18 cellular contexts compared by ENCODE assay signal in the genomic region with DNA sequence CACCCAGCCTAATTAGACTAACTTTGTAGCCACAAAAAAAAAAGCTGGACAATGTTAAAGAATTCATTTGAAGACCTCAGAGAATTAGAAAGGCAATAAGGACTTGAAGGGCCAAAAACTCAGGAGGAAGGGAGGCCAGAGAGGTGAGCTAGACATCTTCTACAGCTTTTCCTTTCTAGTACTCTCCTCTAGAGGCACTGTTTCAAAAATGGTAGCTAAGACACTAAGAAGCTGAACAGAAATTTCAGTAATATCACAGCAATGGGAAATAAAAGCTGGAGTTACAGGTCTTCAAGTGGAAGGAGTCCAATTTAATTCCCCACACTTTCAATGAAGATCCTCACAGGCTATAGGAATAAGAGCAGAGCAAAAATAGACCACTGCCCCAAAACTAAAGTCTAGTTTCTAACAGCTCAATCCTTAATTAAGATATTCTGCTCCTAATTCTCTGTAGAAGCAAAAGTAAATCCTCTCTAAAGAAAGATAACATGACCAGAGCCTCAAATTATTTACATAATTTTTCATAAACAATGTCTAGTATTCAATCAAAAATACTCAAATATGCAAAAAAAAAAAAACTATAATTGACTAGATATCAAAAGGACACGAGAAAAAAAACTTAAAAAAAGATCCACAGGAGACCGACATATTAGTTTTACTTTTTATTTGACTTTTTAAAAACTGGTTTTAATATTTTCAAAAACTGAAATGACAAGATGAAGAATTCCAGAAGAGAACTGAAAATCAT.
DNase-seq lines count a peak whose midpoint lies in the region; ATAC-seq, FAIRE-seq and TF ChIP-seq lines count a peak whose summit lies in the region.
"Had no signal": no experiment of that assay in that cellular context is flagged by ENCODE, and none has a peak within 500 bp of the region (broad histone marks: within the 10 kb centered on the region; RNA-seq: fewer than 3 reads in every experiment).

No MANE protein-coding gene starts in this region.

- peaks cover 9% of the 10 kb centered on the region for H3K36me3 Mint-ChIP-seq in natural killer cell treated with Interleukin-12 subunit alpha and Interleukin-12 subunit beta and Interleukin-15 and Interleukin-18, amount 100 ng/mL, for 72 hours

- TF ChIP-seq CTCF in GM06990 (IDR thresholded peaks at IDR 0.05; ENCODE audit: insufficient read depth, low read length, poor library complexity, severe bottlenecking) = peak; percentile 35
- TF ChIP-seq CTCF in epithelial cell of proximal tubule (conservative IDR thresholded peaks at IDR 0.05; ENCODE audit: low read depth, low read length) = peak; percentile 38

- no peak overlapping the region for H3K4me3 Mint-ChIP-seq in natural killer cell treated with Interleukin-12 subunit alpha and Interleukin-12 subunit beta and Interleukin-15 and Interleukin-18, amount 100 ng/mL, for 72 hours
- H3K4me3 Mint-ChIP-seq: activated T-helper 1 cell treated with anti-CD3 and anti-CD28 coated beads, Interleukin-12 subunit alpha, Interleukin-12 subunit beta, Interleukin-2, Interleukin-4 antibody, amounts not matched to agents 30 ng/mL and 10 ng/mL and 1 ng/mL, durations not matched to agents 14 hours and 24 hours and 36 hours; naive thymus-derived CD4-positive, alpha-beta T cell had no signal

- no peak overlapping the region for H3K4me2 ChIP-seq in mesenchymal stem cell (ENCODE audit: low read length, poor library complexity, severe bottlenecking)
- H3K4me2 ChIP-seq: BLaER1 had no signal

- ATAC-seq in natural killer cell treated with Interleukin-12 subunit alpha and Interleukin-12 subunit beta and Interleukin-15 and Interleukin-18, amount 100 ng/mL, for 72 hours = no peak
- no peak for ATAC-seq in HG02938 (IDR thresholded peaks at IDR 0.05; ENCODE audit: unreplicated experiment)
- no peak for ATAC-seq in GM21786 (IDR thresholded peaks at IDR 0.05; ENCODE audit: unreplicated experiment)
- ATAC-seq: body of pancreas; naive thymus-derived CD4-positive, alpha-beta T cell had no signal

- H3K9me3 ChIP-seq in mesenchymal stem cell (ENCODE audit: control insufficient read depth, low read length) = no peaks in the 10 kb centered on the region
- H3K9me3 ChIP-seq: BLaER1, body of pancreas, esophagus squamous epithelium, SJSA1, uterus had no signal

- DNase-seq in GM06990 (ENCODE audit: extremely low read depth, insufficient read length) (no peak), OCI-M1 (lab: John Stamatoyannopoulos, UW) (peak; percentile 34), epithelial cell of proximal tubule (ENCODE audit: low read depth) (no peak), mesenchymal stem cell (no peak)
- DNase-seq in natural killer cell treated with Interleukin-12 subunit alpha and Interleukin-12 subunit beta and Interleukin-15 and Interleukin-18, amount 100 ng/mL, for 72 hours (ENCODE audit: low spot score) = no peak
- DNase-seq: activated CD4-positive, alpha-beta T cell treated with anti-CD3 and anti-CD28 coated beads for 4 hours; body of pancreas; esophagus squamous epithelium; islet precursor cell; KBM-7; naive thymus-derived CD4-positive, alpha-beta T cell; uterus had no signal

- H2BK12ac ChIP-seq in mesenchymal stem cell (ENCODE audit: low read length in 2 of 2) = no peak overlapping the region

- H3K36me3 ChIP-seq in GM06990 (ENCODE audit: control insufficient read depth, insufficient read depth, low read length) = peaks cover 2% of the 10 kb centered on the region
- peaks cover 0 to 23% of the 10 kb centered on the region in 2 experiments for H3K36me3 ChIP-seq in mesenchymal stem cell (ENCODE audit: control insufficient read depth in 1 of 2, insufficient read depth in 2 of 2, low read depth in 1 of 2, low read length in 2 of 2)
- H3K36me3 ChIP-seq: uterus had no signal

- no peaks in the 10 kb centered on the region for H3K4me1 ChIP-seq in mesenchymal stem cell (ENCODE audit: control insufficient read depth, insufficient read depth, low read depth, low read length)
- H3K4me1 ChIP-seq: BLaER1, body of pancreas, esophagus squamous epithelium, SJSA1, uterus had no signal

- no peak overlapping the region for H2BK15ac ChIP-seq in mesenchymal stem cell (ENCODE audit: low read depth, poor library complexity, severe bottlenecking)

- no peaks in the 10 kb centered on the region for H3K4me1 Mint-ChIP-seq in natural killer cell treated with Interleukin-12 subunit alpha and Interleukin-12 subunit beta and Interleukin-15 and Interleukin-18, amount 100 ng/mL, for 72 hours (ENCODE audit: low read depth in 2 of 2)

- no peak overlapping the region for H2AFZ ChIP-seq in mesenchymal stem cell (ENCODE audit: low read depth, low read length)

- H3K79me1 ChIP-seq in mesenchymal stem cell (replicated peaks; ENCODE audit: low read length, poor library complexity, severe bottlenecking) = peaks cover 11% of the 10 kb centered on the region

- no CpG with 5 or more reads among the region's 2 CpGs for WGBS in mesenchymal stem cell

- no peak overlapping the region for H2AK5ac ChIP-seq in mesenchymal stem cell (ENCODE audit: low read length, severe bottlenecking)

- no peak overlapping the region for H3K9ac ChIP-seq in mesenchymal stem cell (ENCODE audit: low read length)
- H3K9ac ChIP-seq: BLaER1 had no signal

- no peaks in the 10 kb centered on the region for H3K27me3 ChIP-seq in GM06990 (replicated peaks; ENCODE audit: control insufficient read depth, insufficient read depth, low read length)
- H3K27me3 ChIP-seq in mesenchymal stem cell (ENCODE audit: control insufficient read depth in 1 of 2, insufficient read depth in 1 of 2, low read length in 2 of 2) = no peaks in the 10 kb centered on the region
- H3K27me3 ChIP-seq: BLaER1, body of pancreas, esophagus squamous epithelium, SJSA1, uterus had no signal

- FAIRE-seq in A204.1 (lab: Jason Lieb, UNC) = peak; percentile 78

- H3K27me3 Mint-ChIP-seq in natural killer cell treated with Interleukin-12 subunit alpha and Interleukin-12 subunit beta and Interleukin-15 and Interleukin-18, amount 100 ng/mL, for 72 hours = no peaks in the 10 kb centered on the region
- H3K27me3 Mint-ChIP-seq: naive thymus-derived CD4-positive, alpha-beta T cell had no signal

- no peak overlapping the region for H3K4ac ChIP-seq in mesenchymal stem cell (ENCODE audit: low read depth in 1 of 2, low read length in 2 of 2)

- no peak overlapping the region for H4K8ac ChIP-seq in mesenchymal stem cell (ENCODE audit: low read length)

- no peak overlapping the region for H3K18ac ChIP-seq in mesenchymal stem cell (ENCODE audit: low read depth in 1 of 2, low read length in 2 of 2)

- H3K4me3 ChIP-seq in GM06990 (replicated peaks; ENCODE audit: low read depth, low read length) = no peak overlapping the region
- H3K4me3 ChIP-seq in epithelial cell of proximal tubule (ENCODE audit: low read depth, low read length) = no peak overlapping the region
- no peak overlapping the region for H3K4me3 ChIP-seq in mesenchymal stem cell (ENCODE audit: insufficient read depth in 1 of 2, low read depth in 1 of 2, low read length in 2 of 2)
- H3K4me3 ChIP-seq: BLaER1, body of pancreas, esophagus squamous epithelium, SJSA1, uterus had no signal

- no peak overlapping the region for H3K23ac ChIP-seq in mesenchymal stem cell (ENCODE audit: low read length in 2 of 2)

- H3K27ac Mint-ChIP-seq in natural killer cell treated with Interleukin-12 subunit alpha and Interleukin-12 subunit beta and Interleukin-15 and Interleukin-18, amount 100 ng/mL, for 72 hours = no peak overlapping the region
- H3K27ac Mint-ChIP-seq: activated T-helper 1 cell treated with anti-CD3 and anti-CD28 coated beads, Interleukin-12 subunit alpha, Interleukin-12 subunit beta, Interleukin-2, Interleukin-4 antibody, amounts not matched to agents 30 ng/mL and 10 ng/mL and 1 ng/mL, durations not matched to agents 14 hours and 24 hours and 36 hours; naive thymus-derived CD4-positive, alpha-beta T cell had no signal

- H3K14ac ChIP-seq in mesenchymal stem cell (ENCODE audit: low read length in 2 of 2) = no peak overlapping the region

- H4K91ac ChIP-seq in mesenchymal stem cell (ENCODE audit: low read length) = no peak overlapping the region

- no peaks in the 10 kb centered on the region for H3K9me3 Mint-ChIP-seq in natural killer cell treated with Interleukin-12 subunit alpha and Interleukin-12 subunit beta and Interleukin-15 and Interleukin-18, amount 100 ng/mL, for 72 hours
- H3K9me3 Mint-ChIP-seq: activated T-helper 1 cell treated with anti-CD3 and anti-CD28 coated beads, Interleukin-12 subunit alpha, Interleukin-12 subunit beta, Interleukin-2, Interleukin-4 antibody, amounts not matched to agents 30 ng/mL and 10 ng/mL and 1 ng/mL, durations not matched to agents 14 hours and 24 hours and 36 hours had no signal

- H2BK120ac ChIP-seq in mesenchymal stem cell (ENCODE audit: low read depth, low read length) = no peak overlapping the region

- H2BK5ac ChIP-seq in mesenchymal stem cell (ENCODE audit: low read depth, low read length, poor library complexity, severe bottlenecking) = no peak overlapping the region

- H3K27ac ChIP-seq in mesenchymal stem cell (ENCODE audit: low read length, poor library complexity, severe bottlenecking) = no peak overlapping the region
- H3K27ac ChIP-seq: BLaER1, body of pancreas, esophagus squamous epithelium, SJSA1, uterus had no signal
